In genomic region chr17:72429066-72429638, GRCh38 we compare ENCODE assay signal across 28 cellular contexts.
DNase-seq lines count a peak whose midpoint lies in the region; ATAC-seq, FAIRE-seq and TF ChIP-seq lines count a peak whose summit lies in the region.
"Had no signal": no experiment of that assay in that cellular context is flagged by ENCODE, and none has a peak within 500 bp of the region (broad histone marks: within the 10 kb centered on the region; RNA-seq: fewer than 3 reads in every experiment).

No MANE protein-coding gene starts in this region.

- peaks cover 43% of the 10 kb centered on the region for H3K36me3 Mint-ChIP-seq in Calu3 (ENCODE audit: insufficient read depth, unreplicated experiment)
- H3K36me3 Mint-ChIP-seq: immature natural killer cell, mesothelial cell of epicardium, natural killer cell, WTC11 had no signal

- H3K4ac ChIP-seq in H1 (replicated peaks; ENCODE audit: insufficient read length, low read depth, low read length) = no peak overlapping the region

- H4K91ac ChIP-seq in H1 (replicated peaks; ENCODE audit: insufficient read length, low read length) = no peak overlapping the region

- no peak overlapping the region for H3K27ac ChIP-seq in H1 (ENCODE audit: low read depth, low read length)
- H3K27ac ChIP-seq: gastroesophageal sphincter, HL-60 had no signal

- no peak overlapping the region for H4K5ac ChIP-seq in H1 (ENCODE audit: insufficient read length, low read depth, low read length)

- TF ChIP-seq CTCF in Calu3 (IDR thresholded peaks at IDR 0.05; ENCODE audit: unreplicated experiment) = no peak
- no peak for TF ChIP-seq CTCF in H1 (IDR thresholded peaks at IDR 0.05; ENCODE audit: control extremely low read depth in 1 of 3, insufficient read depth in 1 of 3, low read depth in 1 of 3, low read length in 3 of 3)

- no peaks in the 10 kb centered on the region for H4K20me1 ChIP-seq in H1 (replicated peaks in 1 of 2; ENCODE audit: control insufficient read depth in 1 of 2, insufficient read depth in 2 of 2, low read length in 2 of 2)

- peaks cover 0 to 6% (median 2%) of the 10 kb centered on the region in 4 experiments; a peak in 3 of 7 replicates for H3K4me1 ChIP-seq in H1 (replicated peaks in 1 of 4; ENCODE audit: control insufficient read depth in 3 of 4, insufficient read depth in 4 of 4, low read length in 3 of 4)
- H3K4me1 ChIP-seq: gastroesophageal sphincter had no signal

- H3K9ac ChIP-seq in H1 (replicated peaks in 1 of 4; ENCODE audit: extremely low read depth in 1 of 4, low read depth in 3 of 4, low read length in 3 of 4) = no peak overlapping the region; a peak in 1 of 7 replicates

- no peaks in the 10 kb centered on the region for H3K27me3 Mint-ChIP-seq in Calu3 (ENCODE audit: unreplicated experiment)
- H3K27me3 Mint-ChIP-seq: type B pancreatic cell had no signal

- no peak overlapping the region for H3K23ac ChIP-seq in H1 (ENCODE audit: insufficient read length)

- no peaks in the 10 kb centered on the region for H3K9me3 Mint-ChIP-seq in Calu3 (ENCODE audit: low read depth, unreplicated experiment)
- H3K9me3 Mint-ChIP-seq: immature natural killer cell, mesothelial cell of epicardium, natural killer cell, type B pancreatic cell, WTC11 had no signal

- H3K27ac Mint-ChIP-seq in Calu3 (ENCODE audit: unreplicated experiment) = peak overlapping the region; percentile 24
- H3K27ac Mint-ChIP-seq: immature natural killer cell, mesothelial cell of epicardium, natural killer cell, type B pancreatic cell, WTC11 had no signal

- H3K9me3 ChIP-seq in H1 (ENCODE audit: insufficient read depth in 2 of 2, low read depth in 1 of 2, low read length in 1 of 2) = no peaks in the 10 kb centered on the region
- H3K9me3 ChIP-seq: body of pancreas, gastroesophageal sphincter had no signal

- WGBS in H1 (ENCODE audit: extremely low coverage in 1 of 2, insufficient coverage in 1 of 2, insufficient read length in 1 of 2, insufficient replicate concordance in 2 of 2, low coverage in 1 of 2, low lambda C conversion rate in 2 of 2, missing lambda C conversion rate in 1 of 2), 2 experiments = 92% methylated on average over 4 of the region's 4 CpGs; no CpG with 5 or more reads in 1 of the 2 experiments

- no peak overlapping the region for H3K4me3 ChIP-seq in H1 (ENCODE audit: extremely low read depth in 1 of 4, insufficient read depth in 2 of 4, low read depth in 3 of 4, low read length in 4 of 4)
- H3K4me3 ChIP-seq: body of pancreas, gastroesophageal sphincter, smooth muscle cell had no signal

- intact Hi-C loops in Calu3 (cut with micrococcal nuclease; ENCODE audit: unreplicated experiment) = no loop called here
- intact Hi-C loops in sciatic nerve (cut with DNase I) = no loop called here

- H3K56ac ChIP-seq in H1 (replicated peaks; ENCODE audit: insufficient read length, low read depth, low read length) = no peak overlapping the region

- no peak overlapping the region for H2AK5ac ChIP-seq in H1 (ENCODE audit: low read depth, low read length)

- DNase-seq in Calu3 = no peak
- DNase-seq in NCI-H69 (lab: John Stamatoyannopoulos, UW) = peak; percentile 22
- DNase-seq in H1 (ENCODE audit: low read depth in 1 of 2, low spot score in 2 of 2) = no peak
- DNase-seq in sciatic nerve (ENCODE audit: low spot score) = no peak
- no peak for DNase-seq in activated CD4-positive, alpha-beta T cell treated with anti-CD3 and anti-CD28 coated beads for 1 hour
- DNase-seq in HCEC 1CT = no peak
- no peak for DNase-seq in activated T-cell treated with anti-CD3 and anti-CD28 coated beads, Interleukin-2, amount 50 U/mL, for 48 hours
- DNase-seq: activated CD4-positive, alpha-beta T cell treated with anti-CD3 and anti-CD28 coated beads, Interleukin-2, amount 50 U/mL, for 1 hour; activated naive CD4-positive, alpha-beta T cell treated with Interleukin-2 at 50 U/mL for 16 hours; body of pancreas; hypothalamus; immature natural killer cell; natural killer cell; NCI-H1092 treated with DMSO at 0.1 percent for 48 hours; NCI-H2029; NCI-H2227 treated with DMSO at 0.1 percent for 48 hours; NCI-H748 treated with DMSO at 0.1 percent for 48 hours; stimulated activated CD4-positive, alpha-beta T cell treated with anti-CD3 and anti-CD28 coated beads, Interleukin-2, amount 100 ng/mL, for 24 hours; T1000 had no signal

- H2BK12ac ChIP-seq in H1 (ENCODE audit: low read depth, low read length) = no peak overlapping the region

- no peak overlapping the region for H2BK120ac ChIP-seq in H1 (replicated peaks; ENCODE audit: low read depth, low read length)

- no peak overlapping the region for H2BK20ac ChIP-seq in H1 (ENCODE audit: low read length)

- H3K4me1 Mint-ChIP-seq in Calu3 (ENCODE audit: low read depth, unreplicated experiment) = peaks cover 81% of the 10 kb centered on the region
- H3K4me1 Mint-ChIP-seq: immature natural killer cell, natural killer cell had no signal

- TF ChIP-seq EP300 in H1 (IDR thresholded peaks at IDR 0.05; ENCODE audit: borderline replicate concordance in 1 of 2, low read depth in 2 of 2, low read length in 2 of 2) = no peak

- no peak for TF ChIP-seq POLR2A in H1 (IDR thresholded peaks at IDR 0.05; ENCODE audit: control extremely low read depth in 1 of 2, low read depth in 2 of 2, low read length in 2 of 2)

- no TSS peak for BruUV-seq in Calu3 (replicated peaks; lab: Mats Ljungman, UMichigan)

- no peak overlapping the region for H3K14ac ChIP-seq in H1 (ENCODE audit: insufficient read length)

- TF ChIP-seq RAD21 in H1 (IDR thresholded peaks at IDR 0.05 in 1 of 2, conservative IDR thresholded peaks at IDR 0.05 in 1 of 2; ENCODE audit: low read depth in 2 of 2, low read length in 2 of 2) = no peak

- POLR2A ChIA-PET in H1 (lab: Charles Lee; ENCODE audit: partially characterized antibody) = no interaction called here

- peak overlapping the region; percentile 29; the same call in 1 of the 2 replicates for H4K8ac ChIP-seq in H1 (ENCODE audit: extremely low read depth, insufficient read depth, low read length)

- CTCF ChIA-PET in Calu3 (lab: Charles Lee) = interaction anchor here (1.3 kb wide), 1 partner anchor 185 kb away, joined by 4 read pairs; no protein-coding TSS in a partner anchor
- CTCF ChIA-PET in H1 (lab: Charles Lee; ENCODE audit: partially characterized antibody) = interaction anchor here (0.6 to 1.3 kb wide), 4 partner anchors 16 to 281 kb away, joined by 3 to 6 read pairs (median 4); no protein-coding TSS in a partner anchor

- FAIRE-seq in H1 (lab: Jason Lieb, UNC) = no peak
- FAIRE-seq: endothelial cell of umbilical vein had no signal

- peak; percentile 25 for ATAC-seq in sciatic nerve
- ATAC-seq: body of pancreas, gastroesophageal sphincter, left lobe of liver, natural killer cell, Right ventricle myocardium inferior, WTC11 had no signal

- H3K79me1 ChIP-seq in H1 (ENCODE audit: low read depth, low read length) = no peaks in the 10 kb centered on the region

- no peaks in the 10 kb centered on the region for H3K27me3 ChIP-seq in H1 (replicated peaks in 1 of 4; ENCODE audit: control insufficient read depth in 3 of 4, extremely low read depth in 1 of 4, insufficient read depth in 3 of 4, low read length in 3 of 4)
- H3K27me3 ChIP-seq: body of pancreas, gastroesophageal sphincter had no signal

- H2BK5ac ChIP-seq in H1 (ENCODE audit: low read depth, low read length) = no peak overlapping the region

- no peaks in the 10 kb centered on the region for H3K79me2 ChIP-seq in H1 (ENCODE audit: control insufficient read depth in 1 of 2, insufficient read depth in 2 of 2, low read length in 2 of 2)

- H3K4me2 ChIP-seq in H1 (ENCODE audit: insufficient read depth in 1 of 2, low read depth in 2 of 2, low read length in 2 of 2) = no peak overlapping the region
- H3K4me2 ChIP-seq: smooth muscle cell had no signal

- no peak overlapping the region for H2BK15ac ChIP-seq in H1 (ENCODE audit: low read length)

- peak overlapping the region; percentile 13; the same call in 1 of the 2 replicates for H3K18ac ChIP-seq in H1 (ENCODE audit: extremely low read depth, low read length)

- no peaks in the 10 kb centered on the region for H3K36me3 ChIP-seq in H1 (ENCODE audit: control insufficient read depth in 2 of 4, insufficient read depth in 4 of 4, low read length in 3 of 4)
- H3K36me3 ChIP-seq: gastroesophageal sphincter had no signal

- no peak overlapping the region for H2AFZ ChIP-seq in H1 (ENCODE audit: low read length)

- no peak overlapping the region for H3K4me3 Mint-ChIP-seq in Calu3 (ENCODE audit: low read depth, unreplicated experiment)
- H3K4me3 Mint-ChIP-seq: immature natural killer cell, mesothelial cell of epicardium, natural killer cell, type B pancreatic cell, WTC11 had no signal

- no peaks in the 10 kb centered on the region for H3K23me2 ChIP-seq in H1 (ENCODE audit: low read depth, low read length)

TF ChIP-seq in H1, 55 proteins besides CTCF, POLR2A, EP300 and RAD21:
- TF ChIP-seq POLR2AphosphoS5 (IDR thresholded peaks at IDR 0.05; ENCODE audit: low read depth, low read length) (no peak), JUND (IDR thresholded peaks at IDR 0.05; ENCODE audit: low read length) (no peak), MAX (IDR thresholded peaks at IDR 0.05) (no peak), ASH2L (IDR thresholded peaks at IDR 0.05; ENCODE audit: low read length) (no peak), POU5F1 (IDR thresholded peaks at IDR 0.05; ENCODE audit: low read depth, low read length) (no peak)
